Comparison of ENCODE assay signal across 8 cellular contexts in the genomic region with DNA sequence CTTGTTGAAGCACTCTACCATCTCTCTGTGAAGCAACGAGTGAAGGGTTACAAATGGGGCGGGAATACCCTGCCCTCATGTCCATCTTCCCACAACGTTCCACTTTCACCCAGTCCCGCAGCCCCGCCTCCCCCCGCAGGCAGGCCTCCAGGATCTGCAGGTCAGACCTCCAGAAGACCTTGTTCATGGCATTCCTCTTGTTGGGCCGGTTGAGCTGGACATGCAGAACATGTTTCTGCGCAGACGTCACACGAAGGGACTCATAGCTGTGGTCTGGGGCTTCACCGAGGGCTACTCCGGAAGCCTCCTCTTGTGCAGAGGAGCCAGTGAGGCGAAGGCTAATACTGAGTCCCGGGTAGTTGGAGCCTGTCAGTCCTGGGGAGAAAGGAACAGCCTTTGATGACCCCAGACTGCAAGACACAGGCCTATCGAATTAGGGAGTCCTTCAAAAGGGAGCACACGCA. TPM values are rescaled to one million over a fixed set of nuclear protein-coding genes. Genes with fewer than 3 reads are reported as not detected.
DNase-seq lines count a peak whose midpoint lies in the region; ATAC-seq and TF ChIP-seq lines count a peak whose summit lies in the region.

No MANE protein-coding gene starts in this region.

- WGBS in adipose tissue, 3 donors: 2 to 3% (median 3%) methylated on average over 16 of the region's 16 CpGs

- peak; percentile 82 for DNase-seq in AG04450 (ENCODE audit: low read depth, low spot score)
- peak; percentile 73 for DNase-seq in GM10266 (ENCODE audit: extremely low spot score)
- peak; percentile 62 for DNase-seq in NCI-H2196 (lab: John Stamatoyannopoulos, UW; ENCODE audit: unreplicated experiment)
- peak; percentile 79 for DNase-seq in cardiac septum (ENCODE audit: low spot score)
- no peak for DNase-seq in osteocyte (ENCODE audit: extremely low spot score, unreplicated experiment)
- no peak for DNase-seq in NCI-H1694 treated with DMSO at 0.1 percent for 48 hours (lab: John Stamatoyannopoulos, UW)

- H3K4me3 ChIP-seq in AG04450 (ENCODE audit: low read depth, low read length): peak overlapping the region; percentile 77

- peak overlapping the region; percentile 82 for H3K4me3 Mint-ChIP-seq in osteocyte (ENCODE audit: unreplicated experiment)

- TF ChIP-seq CTCF in AG04450 (IDR thresholded peaks at IDR 0.05; ENCODE audit: low read depth, low read length) (no peak), GM10266 (IDR thresholded peaks at IDR 0.05; ENCODE audit: control insufficient read depth, insufficient read depth, low read depth, missing control alignments) (no peak), osteocyte (IDR thresholded peaks at IDR 0.05) (no peak)

- H3K27me3 ChIP-seq in AG04450 (ENCODE audit: control insufficient read depth, insufficient read depth, low read length): no peaks in the 10 kb centered on the region

- intact Hi-C loops in cardiac septum (cut with DNase I): loop anchor here (2.0 to 10.0 kb wide), 4 partner anchors 18 to 214 kb away; a partner anchor contains a TSS

- H3K9me3 ChIP-seq in AG04450 (ENCODE audit: control insufficient read depth, insufficient read depth, low read length): no peaks in the 10 kb centered on the region

- peak; percentile 48 for ATAC-seq in HG02759 (IDR thresholded peaks at IDR 0.05; ENCODE audit: unreplicated experiment)

- POLR2A ChIA-PET in AG04450 (lab: Yijun Ruan, JAX): interaction anchor here (0.7 to 1.9 kb wide), 11 partner anchors 10 to 183 kb away, joined by 3 to 14 read pairs (median 3); a partner anchor contains a TSS

- H3K27ac ChIP-seq in AG04450 (ENCODE audit: low read depth, low read length): peak overlapping the region; percentile 99
- H3K27ac ChIP-seq in adipose tissue (ENCODE audit: low read depth, low read length): peak overlapping the region; percentile 17

- H3K27ac Mint-ChIP-seq in osteocyte (ENCODE audit: unreplicated experiment): peak overlapping the region; percentile 97

- peaks cover 24% of the 10 kb centered on the region for H3K36me3 Mint-ChIP-seq in osteocyte (ENCODE audit: unreplicated experiment)

- peaks cover 16% of the 10 kb centered on the region for H3K4me1 Mint-ChIP-seq in osteocyte (ENCODE audit: unreplicated experiment)

- CTCF ChIA-PET in AG04450 (lab: Charles Lee): interaction anchor here (1.1 kb wide), 1 partner anchor 61 kb away, joined by 5 read pairs; no protein-coding TSS in a partner anchor

- no peaks in the 10 kb centered on the region for H3K27me3 Mint-ChIP-seq in osteocyte (ENCODE audit: unreplicated experiment)

- no peaks in the 10 kb centered on the region for H3K9me3 Mint-ChIP-seq in osteocyte (ENCODE audit: unreplicated experiment)

RNA-seq across cellular contexts. Expression of a gene that starts 0.4 kb away (rescaled TPM):
- polyA plus RNA-seq in AG04450 (2011; rRNA removed): 86.5 and 109 TPM in 2 replicates
- polyA minus RNA-seq in AG04450 (2011; rRNA and poly(A)+ RNA removed): 40.7 and 42.5 TPM in 2 replicates
- 100 to 1,000 TPM; 166 to 698 (median 285) TPM for polyA plus RNA-seq in adipose tissue
- 377 TPM for total RNA-seq in cardiac septum
- 83.6 and 99.1 TPM in 2 replicates for total RNA-seq in osteocyte

RNA-seq across cellular contexts. Expression of a gene that starts 18.4 kb away (rescaled TPM):
- polyA plus RNA-seq in AG04450 (2011; rRNA removed) (0.07 TPM in 1 of 2 replicates, not detected in the other), adipose tissue (10 to 100 TPM in 1 of 3 donors, 1 to 10 TPM in 2; 7.1 to 21.1 (median 9.2) TPM)
- 0.14 TPM in 1 of 2 replicates, not detected in the other for polyA minus RNA-seq in AG04450 (2011; rRNA and poly(A)+ RNA removed)
- total RNA-seq in cardiac septum (0.54 TPM), osteocyte (0.31 TPM in 1 of 2 replicates, not detected in the other)

RNA-seq across cellular contexts. Expression of a gene that starts 18.6 kb away (rescaled TPM):
- polyA plus RNA-seq in AG04450 (2011; rRNA removed) (281 and 316 TPM in 2 replicates), adipose tissue (100 to 1,000 TPM in 2 of 3 donors, 10 to 100 TPM in 1; 82.0 to 145 (median 136) TPM)
- 325 and 332 TPM in 2 replicates for polyA minus RNA-seq in AG04450 (2011; rRNA and poly(A)+ RNA removed)
- total RNA-seq in cardiac septum (136 TPM), osteocyte (262 and 277 TPM in 2 replicates)

RNA-seq across cellular contexts. Expression of a gene that starts 42.2 kb away (rescaled TPM):
- polyA plus RNA-seq in AG04450 (2011; rRNA removed) (not detected in 2 replicates), adipose tissue (1 to 10 TPM; 1.2 to 5.1 (median 3.0) TPM)
- polyA minus RNA-seq in AG04450 (2011; rRNA and poly(A)+ RNA removed): not detected in 2 replicates
- total RNA-seq in cardiac septum (not detected), osteocyte (not detected in 2 replicates)

RNA-seq across cellular contexts. Expression of a gene that starts 46.9 kb away (rescaled TPM):
- polyA plus RNA-seq in AG04450 (2011; rRNA removed) (1.6 TPM in 2 replicates), adipose tissue (10 to 100 TPM in 2 of 3 donors, 1 to 10 TPM in 1; 7.2 to 19.3 (median 13.5) TPM)
- 0.78 and 1.9 TPM in 2 replicates for polyA minus RNA-seq in AG04450 (2011; rRNA and poly(A)+ RNA removed)
- total RNA-seq in cardiac septum (2.0 TPM), osteocyte (0.55 TPM in 1 of 2 replicates, not detected in the other)

Comparison
In these comparisons a context has a peak if more than half of its experiments do, and no peak if none do; other contexts are left out.
1. DNase-seq: peak in AG04450 (single experiment), GM10266 (single experiment), NCI-H2196 (single experiment) and cardiac septum (single experiment); none in osteocyte (single experiment) and NCI-H1694 treated with DMSO at 0.1 percent for 48 hours (single experiment).